Comparison of ENCODE assay signal across 1 cellular context in genomic region chr3:38003371-38003816, GRCh38.
A peak's percentile ranks its signal among the peaks of the same experiment; 100 is the strongest.
TF ChIP-seq lines count a peak whose summit lies in the region.

No MANE protein-coding gene starts in this region.

TF ChIP-seq in HepG2, 621 proteins besides CTCF, POLR2A, EP300 and RAD21 (continued from another document and continues in another):
- TF ChIP-seq SKIL (CRISPR knock-in tag; IDR thresholded peaks at IDR 0.05; ENCODE audit: borderline replicate concordance) (no peak), SAFB2 (CRISPR knock-in tag; IDR thresholded peaks at IDR 0.05; ENCODE audit: borderline replicate concordance, low read depth) (no peak), REST (IDR thresholded peaks at IDR 0.05; ENCODE audit: borderline replicate concordance in 1 of 2, low read depth in 1 of 2, low read length in 2 of 2) (no peak), PREB (CRISPR knock-in tag; IDR thresholded peaks at IDR 0.05) (no peak), BRF2 (CRISPR knock-in tag; IDR thresholded peaks at IDR 0.05) (no peak), ZSCAN30 (CRISPR knock-in tag; IDR thresholded peaks at IDR 0.05) (no peak), GLMP (CRISPR knock-in tag; IDR thresholded peaks at IDR 0.05; ENCODE audit: borderline replicate concordance) (no peak), ZMYM2 (CRISPR knock-in tag; IDR thresholded peaks at IDR 0.05) (no peak), ZC3H13 (CRISPR knock-in tag; IDR thresholded peaks at IDR 0.05) (no peak), KAT8 (CRISPR knock-in tag; IDR thresholded peaks at IDR 0.05) (no peak), ZNF777 (CRISPR knock-in tag; IDR thresholded peaks at IDR 0.05) (0 out of 2 replicates have a peak, but pooled peaks have one; percentile 23), PRDM4 (CRISPR knock-in tag; IDR thresholded peaks at IDR 0.05; ENCODE audit: borderline replicate concordance) (no peak), ZNF616 (CRISPR knock-in tag; IDR thresholded peaks at IDR 0.05; ENCODE audit: low read depth) (no peak), ZNF547 (CRISPR knock-in tag; IDR thresholded peaks at IDR 0.05) (no peak; the same call in 1 of the 2 replicates), CCAR2 (optimal IDR thresholded peaks at IDR 0.05; ENCODE audit: low read depth, low read length) (no peak), BRD4 (CRISPR knock-in tag; IDR thresholded peaks at IDR 0.05) (no peak), ARID3A (IDR thresholded peaks at IDR 0.05; ENCODE audit: low read depth, low read length) (no peak), ZNF281 (CRISPR knock-in tag; IDR thresholded peaks at IDR 0.05; ENCODE audit: borderline replicate concordance) (0 out of 2 replicates have a peak, but pooled peaks have one; percentile 33), ZNF580 (CRISPR knock-in tag; IDR thresholded peaks at IDR 0.05; ENCODE audit: borderline replicate concordance, low read depth) (no peak), MTA3 (CRISPR knock-in tag; IDR thresholded peaks at IDR 0.05) (no peak), ZNF331 (CRISPR knock-in tag; IDR thresholded peaks at IDR 0.05) (no peak), MATR3 (CRISPR knock-in tag; IDR thresholded peaks at IDR 0.05) (no peak), ZNF558 (CRISPR knock-in tag; IDR thresholded peaks at IDR 0.05; ENCODE audit: borderline replicate concordance) (no peak), ZFP82 (CRISPR knock-in tag; IDR thresholded peaks at IDR 0.05; ENCODE audit: borderline replicate concordance) (no peak), KLF12 (CRISPR knock-in tag; IDR thresholded peaks at IDR 0.05; ENCODE audit: borderline replicate concordance) (no peak), ZSCAN25 (CRISPR knock-in tag; IDR thresholded peaks at IDR 0.05) (peak; percentile 78), BORCS8-MEF2B (CRISPR knock-in tag; IDR thresholded peaks at IDR 0.05) (peak; percentile 73; the same call in 1 of the 2 replicates), ATF6 (CRISPR knock-in tag; conservative IDR thresholded peaks at IDR 0.05) (no peak; the same call in 1 of the 2 replicates), PHF20 (CRISPR knock-in tag; IDR thresholded peaks at IDR 0.05) (no peak), NCOR1 (IDR thresholded peaks at IDR 0.05; ENCODE audit: borderline replicate concordance, low read length) (no peak), SP2 (CRISPR knock-in tag; IDR thresholded peaks at IDR 0.05) (no peak), HDAC2 (CRISPR knock-in tag; IDR thresholded peaks at IDR 0.05) (peak; percentile 49; the same call in 1 of the 2 replicates), SALL1 (CRISPR knock-in tag; IDR thresholded peaks at IDR 0.05) (peak; percentile 44; the same call in 1 of the 2 replicates), HMGA1 (CRISPR knock-in tag; conservative IDR thresholded peaks at IDR 0.05) (no peak), NR2F1 (CRISPR knock-in tag; IDR thresholded peaks at IDR 0.05) (no peak), DMAP1 (CRISPR knock-in tag; IDR thresholded peaks at IDR 0.05) (no peak), NRL (CRISPR knock-in tag; IDR thresholded peaks at IDR 0.05; ENCODE audit: borderline replicate concordance) (no peak; the same call in 1 of the 2 replicates), ZBTB8A (CRISPR knock-in tag; IDR thresholded peaks at IDR 0.05; ENCODE audit: borderline replicate concordance, low read depth) (no peak), CSRNP1 (CRISPR knock-in tag; IDR thresholded peaks at IDR 0.05) (no peak), ZNF768 (CRISPR knock-in tag; IDR thresholded peaks at IDR 0.05) (no peak)
